Comparison of ENCODE assay signal across 16 cellular contexts in the genomic region with DNA sequence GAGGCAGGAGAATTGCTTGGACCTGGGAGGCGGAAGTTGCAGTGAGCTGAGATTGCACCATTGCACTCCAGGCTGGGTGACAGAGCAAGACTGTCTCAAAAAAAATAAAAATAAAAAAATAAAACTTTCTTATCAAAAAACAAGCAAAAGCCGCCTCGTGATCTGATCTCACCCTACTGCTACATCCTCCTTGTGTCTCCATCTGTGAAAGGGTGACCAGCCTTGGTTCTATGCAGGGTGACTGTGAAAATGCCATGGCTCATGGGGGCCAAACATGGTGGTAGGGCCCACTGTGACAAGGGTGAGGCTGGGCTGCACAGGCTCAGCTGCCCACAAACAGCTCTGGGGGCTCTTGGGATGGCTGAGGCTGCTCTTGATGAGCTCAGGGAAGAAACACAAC. TPM values are rescaled to one million over a fixed set of nuclear protein-coding genes. Genes with fewer than 3 reads are reported as not detected.
DNase-seq lines count a peak whose midpoint lies in the region; ATAC-seq and TF ChIP-seq lines count a peak whose summit lies in the region.
"Had no signal": no experiment of that assay in that cellular context is flagged by ENCODE, and none has a peak within 500 bp of the region (broad histone marks: within the 10 kb centered on the region; RNA-seq: fewer than 3 reads in every experiment).

No MANE protein-coding gene starts in this region.

- H3K4me1 ChIP-seq in SK-N-SH (ENCODE audit: control insufficient read depth in 1 of 2, insufficient read depth in 2 of 2, low read depth in 1 of 2, low read length in 1 of 2), result peaks cover 11 to 13% of the 10 kb centered on the region in 2 experiments; a peak in 3 of 4 replicates
- H3K4me1 ChIP-seq: Caco-2 had no signal

- no peaks in the 10 kb centered on the region for H3K79me2 ChIP-seq in SK-N-SH (ENCODE audit: insufficient read depth)

- TF ChIP-seq RAD21 in SK-N-SH (IDR thresholded peaks at IDR 0.05; ENCODE audit: low read length), result no peak

- intact Hi-C loops in sciatic nerve (cut with DNase I), result no loop called here

- no peak overlapping the region for H3K4me2 ChIP-seq in SK-N-SH
- H3K4me2 ChIP-seq: A549, KMS-11 had no signal

- no peaks in the 10 kb centered on the region for H3K9me3 ChIP-seq in SK-N-SH
- H3K9me3 ChIP-seq: A549, Caco-2 had no signal

- 92% methylated on average over 3 of the region's 3 CpGs for whole genome bisulfite sequencing in SK-N-SH (ENCODE audit: low lambda C conversion rate)

- H2AFZ ChIP-seq in SK-N-SH (ENCODE audit: low read depth), result no peak overlapping the region
- H2AFZ ChIP-seq: GM23248 had no signal

- POLR2A ChIA-PET in SK-N-SH (lab: Yijun Ruan, JAX), result no interaction called here

- no peak overlapping the region for H3K9ac ChIP-seq in SK-N-SH
- H3K9ac ChIP-seq: GM23248, KMS-11 had no signal

- H3K4me3 ChIP-seq in coronary artery, result no peak overlapping the region
- H3K4me3 ChIP-seq in SK-N-SH (ENCODE audit: low read depth in 2 of 2, low read length in 1 of 2), result no peak overlapping the region
- H3K4me3 ChIP-seq: A549, GM23248 had no signal

- TF ChIP-seq CTCF in coronary artery (IDR thresholded peaks at IDR 0.05) (no peak), SK-N-SH (IDR thresholded peaks at IDR 0.05) (no peak)

- peaks cover 6% of the 10 kb centered on the region for H3F3A ChIP-seq in SK-N-SH (replicated peaks; ENCODE audit: insufficient read depth)

- CTCF ChIA-PET in SK-N-SH (lab: Yijun Ruan, JAX), result interaction anchor here (1.2 to 1.6 kb wide), 2 partner anchors 9 to 10 kb away, joined by 3 to 5 read pairs; no protein-coding TSS in a partner anchor

- H4K20me1 ChIP-seq in SK-N-SH (ENCODE audit: insufficient read depth), result no peaks in the 10 kb centered on the region

- H3K27ac ChIP-seq in coronary artery (no peak overlapping the region), SK-N-SH (ENCODE audit: low read depth in 2 of 2, low read length in 1 of 2) (no peak overlapping the region)
- H3K27ac ChIP-seq: A549, GM23248, KMS-11 had no signal

- H3K27me3 ChIP-seq in SK-N-SH (ENCODE audit: insufficient read depth), result no peaks in the 10 kb centered on the region

- ATAC-seq in sciatic nerve, result no peak
- no peak for ATAC-seq in HG02840 (IDR thresholded peaks at IDR 0.05; ENCODE audit: low FRiP score, unreplicated experiment)
- ATAC-seq in HG02588 (IDR thresholded peaks at IDR 0.05; ENCODE audit: unreplicated experiment), result no peak
- ATAC-seq in left lobe of liver, result no peak
- ATAC-seq: A549 had no signal

- H3K9me2 ChIP-seq in SK-N-SH, result no peaks in the 10 kb centered on the region

- no peaks in the 10 kb centered on the region for H3K36me3 ChIP-seq in SK-N-SH (replicated peaks in 1 of 2; ENCODE audit: control insufficient read depth in 1 of 2, insufficient read depth in 2 of 2, low read length in 1 of 2)

- DNase-seq in 8988T (peak; percentile 8), Daoy (ENCODE audit: low read depth) (peak; percentile 0), coronary artery (ENCODE audit: low spot score) (peak; percentile 35), sciatic nerve (ENCODE audit: low spot score) (peak; percentile 10), SK-N-SH (no peak), left lobe of liver (ENCODE audit: low spot score) (no peak)
- DNase-seq: GM23248, H7 had no signal

- no peak for TF ChIP-seq EP300 in SK-N-SH (IDR thresholded peaks at IDR 0.05; ENCODE audit: borderline replicate concordance in 1 of 2, low read depth in 1 of 2, low read length in 1 of 2)

TF ChIP-seq in SK-N-SH, 30 proteins besides CTCF, POLR2A, EP300 and RAD21:
- TF ChIP-seq FOXM1 (IDR thresholded peaks at IDR 0.05; ENCODE audit: low read depth) (no peak), MEF2A (IDR thresholded peaks at IDR 0.05; ENCODE audit: borderline replicate concordance, low read depth) (no peak), SMC3 (IDR thresholded peaks at IDR 0.05; ENCODE audit: low read depth, low read length) (no peak), POLR2AphosphoS5 (IDR thresholded peaks at IDR 0.05; ENCODE audit: low read depth, low read length) (no peak), TAF1 (IDR thresholded peaks at IDR 0.05; ENCODE audit: borderline replicate concordance, low read depth, low read length) (no peak), FOXJ3 (CRISPR knock-in tag; IDR thresholded peaks at IDR 0.05) (no peak), YY1 (IDR thresholded peaks at IDR 0.05; ENCODE audit: low read depth) (no peak), NFIC (IDR thresholded peaks at IDR 0.05; ENCODE audit: borderline replicate concordance) (no peak), CHD2 (IDR thresholded peaks at IDR 0.05; ENCODE audit: low read length, partially characterized antibody) (no peak), ELF1 (IDR thresholded peaks at IDR 0.05) (no peak)
- TF ChIP-seq, protein P1, sequence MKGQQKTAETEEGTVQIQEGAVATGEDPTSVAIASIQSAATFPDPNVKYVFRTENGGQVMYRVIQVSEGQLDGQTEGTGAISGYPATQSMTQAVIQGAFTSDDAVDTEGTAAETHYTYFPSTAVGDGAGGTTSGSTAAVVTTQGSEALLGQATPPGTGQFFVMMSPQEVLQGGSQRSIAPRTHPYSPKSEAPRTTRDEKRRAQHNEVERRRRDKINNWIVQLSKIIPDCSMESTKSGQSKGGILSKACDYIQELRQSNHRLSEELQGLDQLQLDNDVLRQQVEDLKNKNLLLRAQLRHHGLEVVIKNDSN (IDR thresholded peaks at IDR 0.05; ENCODE audit: borderline replicate concordance, low read depth), result no peak
- TF ChIP-seq, protein P2, sequence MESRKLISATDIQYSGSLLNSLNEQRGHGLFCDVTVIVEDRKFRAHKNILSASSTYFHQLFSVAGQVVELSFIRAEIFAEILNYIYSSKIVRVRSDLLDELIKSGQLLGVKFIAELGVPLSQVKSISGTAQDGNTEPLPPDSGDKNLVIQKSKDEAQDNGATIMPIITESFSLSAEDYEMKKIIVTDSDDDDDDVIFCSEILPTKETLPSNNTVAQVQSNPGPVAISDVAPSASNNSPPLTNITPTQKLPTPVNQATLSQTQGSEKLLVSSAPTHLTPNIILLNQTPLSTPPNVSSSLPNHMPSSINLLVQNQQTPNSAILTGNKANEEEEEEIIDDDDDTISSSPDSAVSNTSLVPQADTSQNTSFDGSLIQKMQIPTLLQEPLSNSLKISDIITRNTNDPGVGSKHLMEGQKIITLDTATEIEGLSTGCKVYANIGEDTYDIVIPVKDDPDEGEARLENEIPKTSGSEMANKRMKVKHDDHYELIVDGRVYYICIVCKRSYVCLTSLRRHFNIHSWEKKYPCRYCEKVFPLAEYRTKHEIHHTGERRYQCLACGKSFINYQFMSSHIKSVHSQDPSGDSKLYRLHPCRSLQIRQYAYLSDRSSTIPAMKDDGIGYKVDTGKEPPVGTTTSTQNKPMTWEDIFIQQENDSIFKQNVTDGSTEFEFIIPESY (IDR thresholded peaks at IDR 0.05; ENCODE audit: borderline replicate concordance, low read depth), result no peak
- TF ChIP-seq, protein P3, sequence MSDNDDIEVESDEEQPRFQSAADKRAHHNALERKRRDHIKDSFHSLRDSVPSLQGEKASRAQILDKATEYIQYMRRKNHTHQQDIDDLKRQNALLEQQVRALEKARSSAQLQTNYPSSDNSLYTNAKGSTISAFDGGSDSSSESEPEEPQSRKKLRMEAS (IDR thresholded peaks at IDR 0.05; ENCODE audit: low read depth), result no peak
- TF ChIP-seq, protein P4, sequence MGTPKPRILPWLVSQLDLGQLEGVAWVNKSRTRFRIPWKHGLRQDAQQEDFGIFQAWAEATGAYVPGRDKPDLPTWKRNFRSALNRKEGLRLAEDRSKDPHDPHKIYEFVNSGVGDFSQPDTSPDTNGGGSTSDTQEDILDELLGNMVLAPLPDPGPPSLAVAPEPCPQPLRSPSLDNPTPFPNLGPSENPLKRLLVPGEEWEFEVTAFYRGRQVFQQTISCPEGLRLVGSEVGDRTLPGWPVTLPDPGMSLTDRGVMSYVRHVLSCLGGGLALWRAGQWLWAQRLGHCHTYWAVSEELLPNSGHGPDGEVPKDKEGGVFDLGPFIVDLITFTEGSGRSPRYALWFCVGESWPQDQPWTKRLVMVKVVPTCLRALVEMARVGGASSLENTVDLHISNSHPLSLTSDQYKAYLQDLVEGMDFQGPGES (IDR thresholded peaks at IDR 0.05; ENCODE audit: low read depth, low read length), result no peak

RNA-seq across cellular contexts. Expression of a gene that starts 1.0 kb away (rescaled TPM):
- total RNA-seq in Daoy (2014; rRNA removed; shearing (Covaris generic)), result not detected in 2 replicates
- total RNA-seq in sciatic nerve (0.18 TPM), left lobe of liver (not detected)
- 0.03 TPM in 1 of 2 replicates, not detected in the other for polyA plus RNA-seq in SK-N-SH (2012; rRNA removed)
- polyA plus RNA-seq in SK-N-SH (2012; cell fraction: cytosol; rRNA removed), result not detected in 2 replicates
- polyA plus RNA-seq in SK-N-SH (2012; cell fraction: nucleus; rRNA removed), result not detected in 2 replicates
- total RNA-seq: Caco-2; CD8-positive, alpha-beta memory T cell; GM23248; H7; HT-29 had no signal
- polyA plus RNA-seq: A549; BJ; CD8-positive, alpha-beta memory T cell; GM23248 had no signal

RNA-seq across cellular contexts. Expression of a gene that starts 14.9 kb away (rescaled TPM):
- total RNA-seq in Daoy (2014; rRNA removed; shearing (Covaris generic)), result 0.45 TPM in 1 of 2 replicates, not detected in the other
- total RNA-seq in sciatic nerve, result 4.9 TPM
- 0.48 and 0.73 TPM in 2 replicates for polyA plus RNA-seq in SK-N-SH (2012; rRNA removed)
- polyA plus RNA-seq in SK-N-SH (2012; cell fraction: cytosol; rRNA removed), result 0.26 and 0.38 TPM in 2 replicates
- polyA plus RNA-seq in SK-N-SH (2012; cell fraction: nucleus; rRNA removed), result 1.3 and 1.7 TPM in 2 replicates
- 0.20 TPM for total RNA-seq in left lobe of liver
- total RNA-seq: HT-29 had no signal
- polyA plus RNA-seq: CD8-positive, alpha-beta memory T cell had no signal

Comparison
In these comparisons a context has a peak if more than half of its experiments do, and no peak if none do; other contexts are left out.
1. DNase-seq: peak in 8988T (single experiment), Daoy (single experiment), coronary artery (single experiment) and sciatic nerve (single experiment); none in SK-N-SH (single experiment) and left lobe of liver (single experiment).